8 cellular contexts compared by ENCODE assay signal in genomic region chr3:46970391-46971091, GRCh38. TPM values are rescaled to one million over a fixed set of nuclear protein-coding genes. Genes with fewer than 3 reads are reported as not detected.
A peak's percentile ranks its signal among the peaks of the same experiment; 100 is the strongest.
DNase-seq lines count a peak whose midpoint lies in the region; ATAC-seq and TF ChIP-seq lines count a peak whose summit lies in the region.

No MANE protein-coding gene starts in this region.

- no peaks in the 10 kb centered on the region for H3K27me3 Mint-ChIP-seq in activated CD8-positive, alpha-beta memory T cell treated with anti-CD3 and anti-CD28 coated beads, Interleukin-2, amount 10 ng/mL, durations not matched to agents 7 days and 5 days
- no peaks in the 10 kb centered on the region for H3K27me3 Mint-ChIP-seq in central memory CD8-positive, alpha-beta T cell

- H3K9me3 ChIP-seq in right lobe of liver = no peaks in the 10 kb centered on the region
- H3K9me3 ChIP-seq in testis = no peaks in the 10 kb centered on the region

- H3K4me3 ChIP-seq in right lobe of liver (no peak overlapping the region), testis (no peak overlapping the region)

- H3K4me1 ChIP-seq in right lobe of liver (peaks cover 2 to 85% (median 40%) of the 10 kb centered on the region in 4 donors), testis (peaks cover 48% of the 10 kb centered on the region)

- no peak for TF ChIP-seq POLR2A in right lobe of liver (IDR thresholded peaks at IDR 0.05)
- TF ChIP-seq POLR2A in testis (IDR thresholded peaks at IDR 0.05) = no peak

- ATAC-seq in activated CD8-positive, alpha-beta memory T cell treated with anti-CD3 and anti-CD28 coated beads, Interleukin-2, amount 10 ng/mL, durations not matched to agents 7 days and 5 days = no peak
- no peak for ATAC-seq in central memory CD8-positive, alpha-beta T cell (replicated peaks; ENCODE audit: extremely low read depth, poor library complexity, severe bottlenecking)
- peak; percentile 78 to 88 (median 84) for ATAC-seq in right lobe of liver

- H3K36me3 ChIP-seq in right lobe of liver (no peaks in the 10 kb centered on the region), testis (ENCODE audit: low read depth, missing control alignments) (no peaks in the 10 kb centered on the region)

- peaks cover 47% of the 10 kb centered on the region for H3K36me3 Mint-ChIP-seq in activated CD8-positive, alpha-beta memory T cell treated with anti-CD3 and anti-CD28 coated beads, Interleukin-2, amount 10 ng/mL, durations not matched to agents 7 days and 5 days
- peaks cover 38% of the 10 kb centered on the region for H3K36me3 Mint-ChIP-seq in central memory CD8-positive, alpha-beta T cell (ENCODE audit: insufficient read depth)

- H3K27ac Mint-ChIP-seq in activated CD8-positive, alpha-beta memory T cell treated with anti-CD3 and anti-CD28 coated beads, Interleukin-2, amount 10 ng/mL, durations not matched to agents 7 days and 5 days = peak overlapping the region; percentile 89
- peak overlapping the region; percentile 87 for H3K27ac Mint-ChIP-seq in central memory CD8-positive, alpha-beta T cell (ENCODE audit: low read depth)

- H3K4me1 Mint-ChIP-seq in activated CD8-positive, alpha-beta memory T cell treated with anti-CD3 and anti-CD28 coated beads, Interleukin-2, amount 10 ng/mL, durations not matched to agents 7 days and 5 days = peaks cover 86% of the 10 kb centered on the region
- peaks cover 86% of the 10 kb centered on the region for H3K4me1 Mint-ChIP-seq in central memory CD8-positive, alpha-beta T cell

- intact Hi-C loops in right lobe of liver (cut with DNase I) (no loop called here), testis (cut with DNase I; ENCODE audit: low total_unique reads) (no loop called here)

- TF ChIP-seq CTCF in right lobe of liver (IDR thresholded peaks at IDR 0.05) (no peak), testis (IDR thresholded peaks at IDR 0.05) (no peak)

- 8% methylated on average over 3 of the region's 3 CpGs for WGBS in right lobe of liver (ENCODE audit: insufficient coverage, low coverage, low lambda C conversion rate, missing lambda C conversion rate)
- WGBS in testis, 2 donors = 37 to 39% methylated on average over 2 to 3 of the region's 3 CpGs

- H3K27ac ChIP-seq in right lobe of liver = peak overlapping the region in 1 of 3 donors; percentile 82
- H3K27ac ChIP-seq in testis = no peak overlapping the region

- no peaks in the 10 kb centered on the region for H3K9me3 Mint-ChIP-seq in activated CD8-positive, alpha-beta memory T cell treated with anti-CD3 and anti-CD28 coated beads, Interleukin-2, amount 10 ng/mL, durations not matched to agents 7 days and 5 days (ENCODE audit: low read depth)
- H3K9me3 Mint-ChIP-seq in central memory CD8-positive, alpha-beta T cell = no peaks in the 10 kb centered on the region

- H3K4me3 Mint-ChIP-seq in activated CD8-positive, alpha-beta memory T cell treated with anti-CD3 and anti-CD28 coated beads, Interleukin-2, amount 10 ng/mL, durations not matched to agents 7 days and 5 days = no peak overlapping the region
- peak overlapping the region; percentile 67 for H3K4me3 Mint-ChIP-seq in central memory CD8-positive, alpha-beta T cell

- no peaks in the 10 kb centered on the region for H3K27me3 ChIP-seq in right lobe of liver
- no peaks in the 10 kb centered on the region for H3K27me3 ChIP-seq in testis

- DNase-seq in activated CD8-positive, alpha-beta memory T cell treated with anti-CD3 and anti-CD28 coated beads, Interleukin-2, amount 10 ng/mL, durations not matched to agents 7 days and 5 days = no peak
- DNase-seq in activated CD8-positive, alpha-beta memory T cell treated with anti-CD3 and anti-CD28 coated beads, Interleukin-2, amount 50 U/mL, for 4 hours = no peak
- no peak for DNase-seq in central memory CD8-positive, alpha-beta T cell (ENCODE audit: low spot score in 2 of 2)
- DNase-seq in right lobe of liver = peak; percentile 68 to 93 (median 88)
- DNase-seq in testis = peak; percentile 67
- no peak for DNase-seq in cerebellar nuclear complex (lab: John Stamatoyannopoulos, UW)
- DNase-seq in UCSD-AML1 (lab: John Stamatoyannopoulos, UW; ENCODE audit: unreplicated experiment) = no peak
- DNase-seq in NCI-H226 = no peak

- CTCF ChIA-PET in activated CD8-positive, alpha-beta memory T cell treated with anti-CD3 and anti-CD28 coated beads, Interleukin-2, amount 10 ng/mL, durations not matched to agents 7 days and 5 days (lab: Charles Lee) = interaction anchor here (1.3 to 2.5 kb wide), 2 partner anchors 23 to 47 kb away, joined by 4 to 7 read pairs; no protein-coding TSS in a partner anchor

RNA-seq across cellular contexts. Expression of gene CCDC12, which starts 6.0 kb away (rescaled TPM):
- 10 to 100 TPM; 65.9 to 72.7 TPM for total RNA-seq in activated CD8-positive, alpha-beta memory T cell treated with anti-CD3 and anti-CD28 coated beads, Interleukin-2, amount 10 ng/mL, durations not matched to agents 7 days and 5 days
- 10 to 100 TPM; 14.6 to 24.2 (median 17.0) TPM for total RNA-seq in right lobe of liver
- total RNA-seq in testis = 10 to 100 TPM; 59.6 to 66.6 TPM
- polyA plus RNA-seq in testis (ENCODE audit: insufficient read depth, low read depth, low replicate concordance) = 43.3 TPM

RNA-seq across cellular contexts. Expression of gene NBEAL2, which starts 8.9 kb away (rescaled TPM):
- total RNA-seq in activated CD8-positive, alpha-beta memory T cell treated with anti-CD3 and anti-CD28 coated beads, Interleukin-2, amount 10 ng/mL, durations not matched to agents 7 days and 5 days = 100 to 1,000 TPM; 164 to 262 TPM
- total RNA-seq in right lobe of liver (10 to 100 TPM in 5 of 6 experiments, 1 to 10 TPM in 1; 8.9 to 11.7 (median 10.8) TPM), testis (10 to 100 TPM; 40.2 to 44.8 TPM)
- 16.2 TPM for polyA plus RNA-seq in testis (ENCODE audit: insufficient read depth, low read depth, low replicate concordance)

Comparison
In these comparisons a context has a peak if more than half of its experiments do, and no peak if none do; other contexts are left out.
1. ATAC-seq: peak in right lobe of liver (4 of 4); none in activated CD8-positive, alpha-beta memory T cell treated with anti-CD3 and anti-CD28 coated beads, Interleukin-2, amount 10 ng/mL, durations not matched to agents 7 days and 5 days (single experiment) and central memory CD8-positive, alpha-beta T cell (single experiment).
2. DNase-seq: peak in right lobe of liver (3 of 3) and testis (single experiment); none in activated CD8-positive, alpha-beta memory T cell treated with anti-CD3 and anti-CD28 coated beads, Interleukin-2, amount 10 ng/mL, durations not matched to agents 7 days and 5 days (single experiment), activated CD8-positive, alpha-beta memory T cell treated with anti-CD3 and anti-CD28 coated beads, Interleukin-2, amount 50 U/mL, for 4 hours (single experiment), central memory CD8-positive, alpha-beta T cell (0 of 2), cerebellar nuclear complex (0 of 2), UCSD-AML1 (single experiment) and NCI-H226 (single experiment).